In the genomic region with DNA sequence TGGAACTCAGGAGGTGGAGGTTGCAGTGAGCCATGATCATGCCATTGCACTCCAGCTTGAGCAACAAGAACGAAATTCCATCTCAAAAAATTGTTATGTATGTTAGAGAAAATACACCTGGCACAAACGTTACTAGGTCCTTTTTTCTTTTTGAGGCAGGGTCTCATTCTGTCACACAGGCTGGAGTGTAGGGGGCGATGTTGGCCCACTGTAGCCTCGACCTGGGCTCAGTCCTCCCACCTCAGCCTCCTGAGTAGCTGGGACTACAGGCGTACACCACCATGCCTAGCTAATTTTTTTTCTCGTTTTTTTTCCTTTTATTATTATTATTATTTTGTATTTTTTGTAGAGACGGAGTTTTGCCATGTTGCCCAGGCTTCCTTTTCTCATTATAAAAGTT, we compare ENCODE assay signal across 1 cellular context.
TF ChIP-seq lines count a peak whose summit lies in the region.

No MANE protein-coding gene starts in this region.

TF ChIP-seq in K562, 482 proteins besides CTCF, POLR2A, EP300 and RAD21:
- TF ChIP-seq, protein P1, sequence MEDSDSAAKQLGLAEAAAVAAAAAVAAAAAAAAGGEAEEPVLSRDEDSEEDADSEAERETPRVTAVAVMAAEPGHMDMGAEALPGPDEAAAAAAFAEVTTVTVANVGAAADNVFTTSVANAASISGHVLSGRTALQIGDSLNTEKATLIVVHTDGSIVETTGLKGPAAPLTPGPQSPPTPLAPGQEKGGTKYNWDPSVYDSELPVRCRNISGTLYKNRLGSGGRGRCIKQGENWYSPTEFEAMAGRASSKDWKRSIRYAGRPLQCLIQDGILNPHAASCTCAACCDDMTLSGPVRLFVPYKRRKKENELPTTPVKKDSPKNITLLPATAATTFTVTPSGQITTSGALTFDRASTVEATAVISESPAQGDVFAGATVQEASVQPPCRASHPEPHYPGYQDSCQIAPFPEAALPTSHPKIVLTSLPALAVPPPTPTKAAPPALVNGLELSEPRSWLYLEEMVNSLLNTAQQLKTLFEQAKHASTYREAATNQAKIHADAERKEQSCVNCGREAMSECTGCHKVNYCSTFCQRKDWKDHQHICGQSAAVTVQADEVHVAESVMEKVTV (CRISPR knock-in tag; IDR thresholded peaks at IDR 0.05): peak; percentile 81
- no peak for TF ChIP-seq EHMT2 (IDR thresholded peaks at IDR 0.05)
- 0 out of 4 replicates have a peak, but pooled peaks of 1 of the 2 experiments have one; percentile 29 for TF ChIP-seq MAZ (CRISPR knock-in tag; conservative IDR thresholded peaks at IDR 0.05 in 1 of 2, IDR thresholded peaks at IDR 0.05 in 1 of 2)
- TF ChIP-seq SMAD3 (CRISPR knock-in tag; conservative IDR thresholded peaks at IDR 0.05): no peak
- TF ChIP-seq RBM25 (IDR thresholded peaks at IDR 0.05; ENCODE audit: low read depth, low read length, severe bottlenecking): peak; percentile 67
- TF ChIP-seq, protein P2, sequence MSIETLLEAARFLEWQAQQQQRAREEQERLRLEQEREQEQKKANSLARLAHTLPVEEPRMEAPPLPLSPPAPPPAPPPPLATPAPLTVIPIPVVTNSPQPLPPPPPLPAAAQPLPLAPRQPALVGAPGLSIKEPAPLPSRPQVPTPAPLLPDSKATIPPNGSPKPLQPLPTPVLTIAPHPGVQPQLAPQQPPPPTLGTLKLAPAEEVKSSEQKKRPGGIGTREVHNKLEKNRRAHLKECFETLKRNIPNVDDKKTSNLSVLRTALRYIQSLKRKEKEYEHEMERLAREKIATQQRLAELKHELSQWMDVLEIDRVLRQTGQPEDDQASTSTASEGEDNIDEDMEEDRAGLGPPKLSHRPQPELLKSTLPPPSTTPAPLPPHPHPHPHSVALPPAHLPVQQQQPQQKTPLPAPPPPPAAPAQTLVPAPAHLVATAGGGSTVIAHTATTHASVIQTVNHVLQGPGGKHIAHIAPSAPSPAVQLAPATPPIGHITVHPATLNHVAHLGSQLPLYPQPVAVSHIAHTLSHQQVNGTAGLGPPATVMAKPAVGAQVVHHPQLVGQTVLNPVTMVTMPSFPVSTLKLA (conservative IDR thresholded peaks at IDR 0.05): peak in 1 of 2 experiments; percentile 28; a peak in 1 of 4 replicates
- TF ChIP-seq ZBTB7A (IDR thresholded peaks at IDR 0.05; ENCODE audit: borderline replicate concordance, control insufficient read depth, low read depth, low read length): peak; percentile 32; the same call in 1 of the 2 replicates
- TF ChIP-seq, protein P3, sequence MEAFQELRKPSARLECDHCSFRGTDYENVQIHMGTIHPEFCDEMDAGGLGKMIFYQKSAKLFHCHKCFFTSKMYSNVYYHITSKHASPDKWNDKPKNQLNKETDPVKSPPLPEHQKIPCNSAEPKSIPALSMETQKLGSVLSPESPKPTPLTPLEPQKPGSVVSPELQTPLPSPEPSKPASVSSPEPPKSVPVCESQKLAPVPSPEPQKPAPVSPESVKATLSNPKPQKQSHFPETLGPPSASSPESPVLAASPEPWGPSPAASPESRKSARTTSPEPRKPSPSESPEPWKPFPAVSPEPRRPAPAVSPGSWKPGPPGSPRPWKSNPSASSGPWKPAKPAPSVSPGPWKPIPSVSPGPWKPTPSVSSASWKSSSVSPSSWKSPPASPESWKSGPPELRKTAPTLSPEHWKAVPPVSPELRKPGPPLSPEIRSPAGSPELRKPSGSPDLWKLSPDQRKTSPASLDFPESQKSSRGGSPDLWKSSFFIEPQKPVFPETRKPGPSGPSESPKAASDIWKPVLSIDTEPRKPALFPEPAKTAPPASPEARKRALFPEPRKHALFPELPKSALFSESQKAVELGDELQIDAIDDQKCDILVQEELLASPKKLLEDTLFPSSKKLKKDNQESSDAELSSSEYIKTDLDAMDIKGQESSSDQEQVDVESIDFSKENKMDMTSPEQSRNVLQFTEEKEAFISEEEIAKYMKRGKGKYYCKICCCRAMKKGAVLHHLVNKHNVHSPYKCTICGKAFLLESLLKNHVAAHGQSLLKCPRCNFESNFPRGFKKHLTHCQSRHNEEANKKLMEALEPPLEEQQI (IDR thresholded peaks at IDR 0.05): peak; percentile 55; the same call in 1 of the 2 replicates
- TF ChIP-seq BCOR (IDR thresholded peaks at IDR 0.05): 0 out of 2 replicates have a peak, but pooled peaks have one; percentile 15
- peak; percentile 82 for TF ChIP-seq ZNF263 (CRISPR knock-in tag; IDR thresholded peaks at IDR 0.05; ENCODE audit: borderline replicate concordance)
- peak; percentile 66; the same call in 1 of the 2 replicates for TF ChIP-seq ARID2 (IDR thresholded peaks at IDR 0.05)
- TF ChIP-seq CC2D1A (IDR thresholded peaks at IDR 0.05): peak; percentile 81
- TF ChIP-seq HNRNPH1 (optimal IDR thresholded peaks at IDR 0.05; ENCODE audit: low read depth, low read length): no peak
- TF ChIP-seq EP400 (IDR thresholded peaks at IDR 0.05): 0 out of 2 replicates have a peak, but pooled peaks have one; percentile 28
- TF ChIP-seq ZNF76 (CRISPR knock-in tag; IDR thresholded peaks at IDR 0.05; ENCODE audit: borderline replicate concordance): no peak
- 0 out of 2 replicates have a peak, but pooled peaks have one; percentile 41 for TF ChIP-seq POLR2AphosphoS2 (IDR thresholded peaks at IDR 0.05; ENCODE audit: low read length)
- TF ChIP-seq SMC3 (conservative IDR thresholded peaks at IDR 0.05; ENCODE audit: insufficient read depth, low read depth, low read length): peak; percentile 45; the same call in 1 of the 2 replicates
- peak; percentile 58; the same call in 1 of the 2 replicates for TF ChIP-seq STAG1 (CRISPR knock-in tag; IDR thresholded peaks at IDR 0.05; ENCODE audit: borderline replicate concordance)
- TF ChIP-seq, protein P4, sequence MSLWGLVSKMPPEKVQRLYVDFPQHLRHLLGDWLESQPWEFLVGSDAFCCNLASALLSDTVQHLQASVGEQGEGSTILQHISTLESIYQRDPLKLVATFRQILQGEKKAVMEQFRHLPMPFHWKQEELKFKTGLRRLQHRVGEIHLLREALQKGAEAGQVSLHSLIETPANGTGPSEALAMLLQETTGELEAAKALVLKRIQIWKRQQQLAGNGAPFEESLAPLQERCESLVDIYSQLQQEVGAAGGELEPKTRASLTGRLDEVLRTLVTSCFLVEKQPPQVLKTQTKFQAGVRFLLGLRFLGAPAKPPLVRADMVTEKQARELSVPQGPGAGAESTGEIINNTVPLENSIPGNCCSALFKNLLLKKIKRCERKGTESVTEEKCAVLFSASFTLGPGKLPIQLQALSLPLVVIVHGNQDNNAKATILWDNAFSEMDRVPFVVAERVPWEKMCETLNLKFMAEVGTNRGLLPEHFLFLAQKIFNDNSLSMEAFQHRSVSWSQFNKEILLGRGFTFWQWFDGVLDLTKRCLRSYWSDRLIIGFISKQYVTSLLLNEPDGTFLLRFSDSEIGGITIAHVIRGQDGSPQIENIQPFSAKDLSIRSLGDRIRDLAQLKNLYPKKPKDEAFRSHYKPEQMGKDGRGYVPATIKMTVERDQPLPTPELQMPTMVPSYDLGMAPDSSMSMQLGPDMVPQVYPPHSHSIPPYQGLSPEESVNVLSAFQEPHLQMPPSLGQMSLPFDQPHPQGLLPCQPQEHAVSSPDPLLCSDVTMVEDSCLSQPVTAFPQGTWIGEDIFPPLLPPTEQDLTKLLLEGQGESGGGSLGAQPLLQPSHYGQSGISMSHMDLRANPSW (CRISPR knock-in tag; IDR thresholded peaks at IDR 0.05): no peak
TF ChIP-seq in K562: peak in this region for 14.
